Comparison of ENCODE assay signal across 9 cellular contexts in genomic region chr1:246450485-246451251, GRCh38. TPM values are rescaled to one million over a fixed set of nuclear protein-coding genes. Genes with fewer than 3 reads are reported as not detected.
DNase-seq lines count a peak whose midpoint lies in the region; ATAC-seq and TF ChIP-seq lines count a peak whose summit lies in the region.
"Had no signal": no experiment of that assay in that cellular context is flagged by ENCODE, and none has a peak within 500 bp of the region (broad histone marks: within the 10 kb centered on the region; RNA-seq: fewer than 3 reads in every experiment).

No MANE protein-coding gene starts in this region.

- WGBS in ovary, 3 donors, result 46 to 54% (median 50%) methylated on average over 8 of the region's 8 CpGs

- DNase-seq in EL, result peak; percentile 19
- peak; percentile 64 for DNase-seq in OCI-M1 (lab: John Stamatoyannopoulos, UW)
- DNase-seq in erythroblast (lab: John Stamatoyannopoulos, UW), result peak; percentile 43 to 62
- DNase-seq in ovary, result no peak
- no peak for DNase-seq in activated CD4-positive, alpha-beta T cell treated with anti-CD3 and anti-CD28 coated beads, Interleukin-2, amount 50 U/mL, for 4 hours

- no peak overlapping the region for H3K4me2 ChIP-seq in KMS-11

- H3K27me3 ChIP-seq in KMS-11 (ENCODE audit: insufficient read depth, low read depth) (no peaks in the 10 kb centered on the region), ovary (no peaks in the 10 kb centered on the region)

- H3K4me1 ChIP-seq in KMS-11 (ENCODE audit: low read depth, poor library complexity, severe bottlenecking) (peaks cover 4% of the 10 kb centered on the region), ovary (ENCODE audit: insufficient read depth) (no peaks in the 10 kb centered on the region)

- no peak for TF ChIP-seq EP300 in ovary (IDR thresholded peaks at IDR 0.05)

- H2AFZ ChIP-seq in KMS-11 (ENCODE audit: low read depth), result no peak overlapping the region

- H3K9ac ChIP-seq in KMS-11, result no peak overlapping the region

- no peak overlapping the region for H3K27ac ChIP-seq in KMS-11
- H3K27ac ChIP-seq in ovary, result no peak overlapping the region

- ATAC-seq in HG03280 (IDR thresholded peaks at IDR 0.05; ENCODE audit: unreplicated experiment), result no peak
- ATAC-seq in HG02610 (IDR thresholded peaks at IDR 0.05; ENCODE audit: unreplicated experiment), result no peak
- ATAC-seq: naive thymus-derived CD4-positive, alpha-beta T cell had no signal

- intact Hi-C loops in ovary (cut with DNase I), result no loop called here

- no peaks in the 10 kb centered on the region for H3K9me3 ChIP-seq in ovary

- H3K36me3 ChIP-seq in KMS-11 (ENCODE audit: insufficient read depth), result no peaks in the 10 kb centered on the region
- no peaks in the 10 kb centered on the region for H3K36me3 ChIP-seq in ovary

- TF ChIP-seq POLR2A in erythroblast (IDR thresholded peaks at IDR 0.05; ENCODE audit: low read length) (no peak), ovary (IDR thresholded peaks at IDR 0.05) (no peak)

- H3K79me2 ChIP-seq in KMS-11 (ENCODE audit: insufficient read depth, low read depth), result no peaks in the 10 kb centered on the region

- H4K20me1 ChIP-seq in KMS-11 (ENCODE audit: insufficient read depth), result no peaks in the 10 kb centered on the region

- TF ChIP-seq CTCF in KMS-11 (conservative IDR thresholded peaks at IDR 0.05; ENCODE audit: low read depth, low read length) (peak; percentile 95), ovary (IDR thresholded peaks at IDR 0.05) (peak in 2 of 3 donors; percentile 49 to 57)

- H3K4me3 ChIP-seq in KMS-11 (IDR thresholded peaks at IDR 0.05; ENCODE audit: insufficient read depth, low read depth, low read length) (no peak overlapping the region), ovary (no peak overlapping the region)

RNA-seq across cellular contexts. Expression of gene SMYD3, which starts 56.4 kb away (rescaled TPM):
- total RNA-seq in ovary, result 10 to 100 TPM; 10.8 to 19.2 (median 13.7) TPM
- polyA plus RNA-seq in ovary, result 10 to 100 TPM; 13.1 to 24.0 TPM

Comparison
In these comparisons a context has a peak if more than half of its experiments do, and no peak if none do; other contexts are left out.
1. DNase-seq: peak in EL (single experiment), OCI-M1 (single experiment) and erythroblast (2 of 2); none in ovary (0 of 5) and activated CD4-positive, alpha-beta T cell treated with anti-CD3 and anti-CD28 coated beads, Interleukin-2, amount 50 U/mL, for 4 hours (0 of 2).